23 cellular contexts compared by ENCODE assay signal in the genomic region with DNA sequence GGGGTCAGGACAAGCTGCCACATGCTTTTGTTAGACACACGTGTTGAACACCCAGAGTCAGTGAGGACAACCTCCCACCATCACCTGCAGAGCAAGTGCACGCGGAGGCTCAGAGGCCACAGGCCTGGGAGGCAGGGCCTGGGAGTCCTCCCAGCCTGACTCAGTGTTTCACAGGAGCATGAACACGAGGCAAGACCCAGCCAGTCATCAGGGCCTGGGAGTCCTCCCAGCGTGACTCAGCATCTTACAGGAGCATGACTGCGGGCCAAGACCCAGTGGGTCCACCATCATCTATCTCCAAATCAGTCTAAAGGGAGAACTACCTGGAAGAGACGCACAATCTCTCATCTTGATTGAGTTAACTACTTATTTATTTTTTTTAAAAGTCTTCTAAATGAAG.
A peak's percentile ranks its signal among the peaks of the same experiment; 100 is the strongest.
DNase-seq lines count a peak whose midpoint lies in the region; ATAC-seq and TF ChIP-seq lines count a peak whose summit lies in the region.
"Had no signal": no experiment of that assay in that cellular context is flagged by ENCODE, and none has a peak within 500 bp of the region (broad histone marks: within the 10 kb centered on the region; RNA-seq: fewer than 3 reads in every experiment).

No MANE protein-coding gene starts in this region.

- H4K5ac ChIP-seq in mesendoderm (ENCODE audit: low read length), result no peak overlapping the region

- H3K27ac ChIP-seq in mesendoderm (ENCODE audit: low read depth, low read length), result no peak overlapping the region
- no peak overlapping the region for H3K27ac ChIP-seq in CD4-positive, alpha-beta T cell (ENCODE audit: low read depth, low read length)
- H3K27ac ChIP-seq: esophagus muscularis mucosa, neutrophil, sigmoid colon, suprapubic skin had no signal

- H3K79me2 ChIP-seq in mesendoderm (ENCODE audit: control insufficient read depth, insufficient read depth, low read length), result no peaks in the 10 kb centered on the region

- H3K9ac ChIP-seq in mesendoderm (ENCODE audit: low read length), result no peak overlapping the region

- H3K4me3 Mint-ChIP-seq in activated CD8-positive, alpha-beta T cell treated with anti-CD3 and anti-CD28 coated beads, Interleukin-2, amount 10 ng/mL, durations not matched to agents 7 days and 5 days, result no peak overlapping the region
- no peak overlapping the region for H3K4me3 Mint-ChIP-seq in CD4-positive, alpha-beta T cell
- H3K4me3 Mint-ChIP-seq: activated CD4-positive, alpha-beta T cell treated with anti-CD3 and anti-CD28 coated beads, Interleukin-2, amount 10 ng/mL, durations not matched to agents 7 days and 5 days; dendritic cell treated with granulocyte-macrophage colony-stimulating factor and Interleukin-4, amounts not matched to agents 40 ng/mL and 50 ng/mL, for 4 days had no signal

- H2AK5ac ChIP-seq in mesendoderm (ENCODE audit: low read length), result no peak overlapping the region

- CTCF ChIA-PET in activated CD8-positive, alpha-beta T cell treated with anti-CD3 and anti-CD28 coated beads, Interleukin-2, amount 10 ng/mL, durations not matched to agents 7 days and 5 days (lab: Charles Lee), result no interaction called here
- CTCF ChIA-PET in CD4-positive, alpha-beta T cell (lab: Charles Lee), result no interaction called here

- no peaks in the 10 kb centered on the region for H3K79me1 ChIP-seq in mesendoderm (ENCODE audit: low read length)

- no peaks in the 10 kb centered on the region for H3K36me3 ChIP-seq in mesendoderm (ENCODE audit: control insufficient read depth, insufficient read depth, low read length)
- H3K36me3 ChIP-seq: esophagus muscularis mucosa, neutrophil, sigmoid colon, suprapubic skin had no signal

- no peak overlapping the region for H3K4ac ChIP-seq in mesendoderm (ENCODE audit: low read depth, low read length)

- no peaks in the 10 kb centered on the region for H3K9me3 ChIP-seq in CD4-positive, alpha-beta T cell (ENCODE audit: control insufficient read depth, low read length)
- H3K9me3 ChIP-seq: esophagus muscularis mucosa, neutrophil, sigmoid colon, suprapubic skin had no signal

- H3K4me1 Mint-ChIP-seq in activated CD8-positive, alpha-beta T cell treated with anti-CD3 and anti-CD28 coated beads, Interleukin-2, amount 10 ng/mL, durations not matched to agents 7 days and 5 days (ENCODE audit: low read depth), result no peaks in the 10 kb centered on the region
- no peaks in the 10 kb centered on the region for H3K4me1 Mint-ChIP-seq in CD4-positive, alpha-beta T cell (ENCODE audit: low read depth)
- H3K4me1 Mint-ChIP-seq: activated CD4-positive, alpha-beta T cell treated with anti-CD3 and anti-CD28 coated beads, Interleukin-2, amount 10 ng/mL, durations not matched to agents 7 days and 5 days had no signal

- DNase-seq in AG08396 (ENCODE audit: low spot score), result peak; percentile 42
- peak; percentile 41 for DNase-seq in M059J (ENCODE audit: low read depth)
- peak; percentile 27 for DNase-seq in cerebellum (ENCODE audit: low spot score)
- peak; percentile 53 for DNase-seq in mesendoderm
- no peak for DNase-seq in activated CD8-positive, alpha-beta T cell treated with anti-CD3 and anti-CD28 coated beads, Interleukin-2, amount 10 ng/mL, durations not matched to agents 7 days and 5 days
- no peak for DNase-seq in CD4-positive, alpha-beta T cell
- DNase-seq: activated CD4-positive, alpha-beta T cell treated with anti-CD3 and anti-CD28 coated beads, Interleukin-2, amount 10 ng/mL, durations not matched to agents 7 days and 5 days; AML-193; anterior cingulate cortex; Calu3; GOT3; hippocampal formation; kidney glomerular epithelial cell; sigmoid colon; stimulated activated CD4-positive, alpha-beta T cell treated with anti-CD3 and anti-CD28 coated beads, Interleukin-2, amount 100 ng/mL, for 24 hours had no signal

- intact Hi-C loops in CD4-positive, alpha-beta T cell (cut with DNase I, micrococcal nuclease), result no loop called here

- no peak for TF ChIP-seq CTCF in CD4-positive, alpha-beta T cell (IDR thresholded peaks at IDR 0.05)

- peaks cover 24% of the 10 kb centered on the region for H3K27me3 Mint-ChIP-seq in activated CD8-positive, alpha-beta T cell treated with anti-CD3 and anti-CD28 coated beads, Interleukin-2, amount 10 ng/mL, durations not matched to agents 7 days and 5 days (ENCODE audit: low read depth)
- H3K27me3 Mint-ChIP-seq in CD4-positive, alpha-beta T cell, result peaks cover 46% of the 10 kb centered on the region

- no peak overlapping the region for H2BK5ac ChIP-seq in mesendoderm (ENCODE audit: low read length)

- no peak overlapping the region for H3K18ac ChIP-seq in mesendoderm (ENCODE audit: low read length)

- H3K27ac Mint-ChIP-seq in activated CD8-positive, alpha-beta T cell treated with anti-CD3 and anti-CD28 coated beads, Interleukin-2, amount 10 ng/mL, durations not matched to agents 7 days and 5 days, result no peak overlapping the region
- H3K27ac Mint-ChIP-seq in CD4-positive, alpha-beta T cell, result no peak overlapping the region
- H3K27ac Mint-ChIP-seq: activated CD4-positive, alpha-beta T cell treated with anti-CD3 and anti-CD28 coated beads, Interleukin-2, amount 10 ng/mL, durations not matched to agents 7 days and 5 days; dendritic cell treated with granulocyte-macrophage colony-stimulating factor and Interleukin-4, amounts not matched to agents 40 ng/mL and 50 ng/mL, for 4 days had no signal

- no peak overlapping the region for H3K4me2 ChIP-seq in mesendoderm (ENCODE audit: low read length)

- POLR2A ChIA-PET in activated CD8-positive, alpha-beta T cell treated with anti-CD3 and anti-CD28 coated beads, Interleukin-2, amount 10 ng/mL, durations not matched to agents 7 days and 5 days (lab: Charles Lee), result no interaction called here
- POLR2A ChIA-PET in CD4-positive, alpha-beta T cell (lab: Charles Lee), result no interaction called here

- H3K9me3 Mint-ChIP-seq in activated CD8-positive, alpha-beta T cell treated with anti-CD3 and anti-CD28 coated beads, Interleukin-2, amount 10 ng/mL, durations not matched to agents 7 days and 5 days (ENCODE audit: insufficient read depth), result no peaks in the 10 kb centered on the region
- no peaks in the 10 kb centered on the region for H3K9me3 Mint-ChIP-seq in CD4-positive, alpha-beta T cell
- H3K9me3 Mint-ChIP-seq: activated CD4-positive, alpha-beta T cell treated with anti-CD3 and anti-CD28 coated beads, Interleukin-2, amount 10 ng/mL, durations not matched to agents 7 days and 5 days; dendritic cell treated with granulocyte-macrophage colony-stimulating factor and Interleukin-4, amounts not matched to agents 40 ng/mL and 50 ng/mL, for 4 days had no signal

- H3K27me3 ChIP-seq in mesendoderm (ENCODE audit: insufficient read depth, low read length, poor library complexity), result no peaks in the 10 kb centered on the region
- peaks cover 27% of the 10 kb centered on the region for H3K27me3 ChIP-seq in CD4-positive, alpha-beta T cell (ENCODE audit: control insufficient read depth, insufficient read depth, low read length)

- no peak overlapping the region for H4K8ac ChIP-seq in mesendoderm (ENCODE audit: low read depth, low read length)

- H3K56ac ChIP-seq in mesendoderm (ENCODE audit: low read length), result no peak overlapping the region

- H2BK15ac ChIP-seq in mesendoderm (replicated peaks; ENCODE audit: low read depth), result no peak overlapping the region

- H3K4me1 ChIP-seq in mesendoderm (ENCODE audit: control insufficient read depth, low read depth, low read length), result no peaks in the 10 kb centered on the region

- ATAC-seq in GM21390 (IDR thresholded peaks at IDR 0.05; ENCODE audit: unreplicated experiment) (no peak), GM21723 (IDR thresholded peaks at IDR 0.05; ENCODE audit: unreplicated experiment) (no peak)
- ATAC-seq in activated CD8-positive, alpha-beta T cell treated with anti-CD3 and anti-CD28 coated beads, Interleukin-2, amount 10 ng/mL, durations not matched to agents 7 days and 5 days, result no peak
- ATAC-seq in CD4-positive, alpha-beta T cell (ENCODE audit: poor library complexity), result no peak
- ATAC-seq: GM12878, Panc1 had no signal

- H3K23ac ChIP-seq in mesendoderm (ENCODE audit: low read length), result no peak overlapping the region

- H3K36me3 Mint-ChIP-seq in activated CD8-positive, alpha-beta T cell treated with anti-CD3 and anti-CD28 coated beads, Interleukin-2, amount 10 ng/mL, durations not matched to agents 7 days and 5 days (ENCODE audit: low read depth), result no peaks in the 10 kb centered on the region
- no peaks in the 10 kb centered on the region for H3K36me3 Mint-ChIP-seq in CD4-positive, alpha-beta T cell (ENCODE audit: low read depth)

- H2BK120ac ChIP-seq in mesendoderm (ENCODE audit: low read depth, low read length), result no peak overlapping the region

- no CpG with 5 or more reads among the region's 7 CpGs for WGBS in mesendoderm (ENCODE audit: extremely low coverage, insufficient coverage, low lambda C conversion rate)

- no peak overlapping the region for H3K4me3 ChIP-seq in mesendoderm (ENCODE audit: low read length)
- H3K4me3 ChIP-seq: esophagus muscularis mucosa, GM12878, sigmoid colon, suprapubic skin had no signal

Comparison
In these comparisons a context has a peak if more than half of its experiments do, and no peak if none do; other contexts are left out.
1. DNase-seq: peak in AG08396 (single experiment), M059J (single experiment), cerebellum (single experiment) and mesendoderm (single experiment); none in activated CD8-positive, alpha-beta T cell treated with anti-CD3 and anti-CD28 coated beads, Interleukin-2, amount 10 ng/mL, durations not matched to agents 7 days and 5 days (single experiment) and CD4-positive, alpha-beta T cell (0 of 10).